Comparison of ENCODE assay signal across 16 cellular contexts in genomic region chr12:46468159-46468558, GRCh38.
DNase-seq lines count a peak whose midpoint lies in the region; ATAC-seq and TF ChIP-seq lines count a peak whose summit lies in the region.
"Had no signal": no experiment of that assay in that cellular context is flagged by ENCODE, and none has a peak within 500 bp of the region (broad histone marks: within the 10 kb centered on the region; RNA-seq: fewer than 3 reads in every experiment).

No MANE protein-coding gene starts in this region.

- H2AFZ ChIP-seq in OCI-LY7 (ENCODE audit: low read length): no peak overlapping the region
- H2AFZ ChIP-seq: hepatocyte had no signal

- H3K4me2 ChIP-seq in OCI-LY7 (ENCODE audit: low read length): no peak overlapping the region
- H3K4me2 ChIP-seq: hepatocyte had no signal

- CTCF ChIA-PET in OCI-LY7 (lab: Charles Lee; ENCODE audit: unreplicated experiment): no interaction called here

- intact Hi-C loops in transverse colon (cut with DNase I; ENCODE audit: low total_unique reads): no loop called here
- intact Hi-C loops in OCI-LY7 (cut with micrococcal nuclease; ENCODE audit: unreplicated experiment): no loop called here

- no peaks in the 10 kb centered on the region for H3K27me3 ChIP-seq in transverse colon
- H3K27me3 ChIP-seq: hepatocyte, testis had no signal

- no peaks in the 10 kb centered on the region for H3K9me3 ChIP-seq in transverse colon
- H3K9me3 ChIP-seq in OCI-LY7 (ENCODE audit: low read length): no peaks in the 10 kb centered on the region
- H3K9me3 ChIP-seq: testis had no signal

- TF ChIP-seq EP300 in transverse colon (IDR thresholded peaks at IDR 0.05; ENCODE audit: low read depth): no peak

- peak; percentile 54 for DNase-seq in NCI-H460 (ENCODE audit: extremely low read depth, low read depth)
- DNase-seq in cardiac fibroblast (ENCODE audit: low read depth in 2 of 2): peak; percentile 81 to 90
- DNase-seq in kidney tubule cell (ENCODE audit: low spot score): peak; percentile 58
- DNase-seq in transverse colon: peak; percentile 32
- no peak for DNase-seq in OCI-LY7 (ENCODE audit: low spot score)
- DNase-seq: activated CD4-positive, CD25-positive, alpha-beta regulatory T cell; NCI-H1048; NCI-H748 treated with DMSO at 0.1 percent for 48 hours; RPMI8226; stimulated activated CD4-positive, alpha-beta T cell treated with anti-CD3 and anti-CD28 coated beads, Interleukin-4, amount 100 ng/mL, for 4 hours; testis had no signal

- in situ Hi-C loops in transverse colon (cut with MboI; ENCODE audit: low pct_ligation_motif_present in 1 of 4, low pct_unique_long_range_greater_than_20kb in 1 of 4, low sequenced_read_pairs in 3 of 4): no loop called here

- no peak for TF ChIP-seq POLR2A in transverse colon (IDR thresholded peaks at IDR 0.05)

- no peak for TF ChIP-seq CTCF in cardiac fibroblast (IDR thresholded peaks at IDR 0.05; ENCODE audit: low read depth, low read length)
- no peak for TF ChIP-seq CTCF in transverse colon (IDR thresholded peaks at IDR 0.05)
- TF ChIP-seq CTCF in OCI-LY7 (conservative IDR thresholded peaks at IDR 0.05; ENCODE audit: low read length): no peak

- WGBS in transverse colon (ENCODE audit: low coverage in 1 of 2), 2 donors: 47 to 70% methylated on average over 5 to 6 of the region's 6 CpGs

- H3K4me1 ChIP-seq in transverse colon (peaks cover 3 to 15% (median 9%) of the 10 kb centered on the region in 4 donors), OCI-LY7 (ENCODE audit: insufficient read depth, low read length, poor library complexity, severe bottlenecking) (no peaks in the 10 kb centered on the region)

- H3K27ac ChIP-seq in transverse colon: peak overlapping the region in 2 of 4 donors; percentile 7 to 18
- H3K27ac ChIP-seq in OCI-LY7 (ENCODE audit: low read depth, low read length, poor library complexity, severe bottlenecking): no peak overlapping the region
- H3K27ac ChIP-seq: hepatocyte, testis had no signal

- no peak overlapping the region for H3K4me3 ChIP-seq in cardiac fibroblast (replicated peaks in 1 of 2; ENCODE audit: low read depth in 2 of 2, low read length in 2 of 2)
- H3K4me3 ChIP-seq in transverse colon: no peak overlapping the region
- H3K4me3 ChIP-seq in OCI-LY7 (ENCODE audit: low read depth, low read length, poor library complexity, severe bottlenecking): no peak overlapping the region
- H3K4me3 ChIP-seq: hepatocyte, K562, testis had no signal

- POLR2A ChIA-PET in OCI-LY7 (lab: Charles Lee): interaction anchor here (0.6 kb wide), 1 partner anchor 198 kb away, joined by 3 read pairs; no protein-coding TSS in a partner anchor

- no peak for ATAC-seq in HG03196 (IDR thresholded peaks at IDR 0.05; ENCODE audit: unreplicated experiment)
- no peak for ATAC-seq in HG02798 (IDR thresholded peaks at IDR 0.05; ENCODE audit: poor library complexity, unreplicated experiment)
- ATAC-seq: esophagus mucosa, K562 had no signal

- 0 out of 2 replicates have a peak, but pooled peaks cover 3% of the 10 kb centered on the region for H3K9me2 ChIP-seq in OCI-LY7 (ENCODE audit: insufficient read depth, low read length)

- BruUV-seq in OCI-LY7 (replicated peaks; lab: Mats Ljungman, UMichigan): no TSS peak

- H3K36me3 ChIP-seq in transverse colon (no peaks in the 10 kb centered on the region), OCI-LY7 (ENCODE audit: insufficient read depth, low read length) (no peaks in the 10 kb centered on the region)

- no peaks in the 10 kb centered on the region for H4K20me1 ChIP-seq in OCI-LY7 (ENCODE audit: insufficient read depth, low read length)

- no peaks in the 10 kb centered on the region for H3K79me2 ChIP-seq in OCI-LY7 (ENCODE audit: insufficient read depth, low read depth, low read length)
- H3K79me2 ChIP-seq: hepatocyte had no signal
